In genomic region chr13:46796129-46796514, GRCh38 we compare ENCODE assay signal across 8 cellular contexts. TPM values are rescaled to one million over a fixed set of nuclear protein-coding genes. Genes with fewer than 3 reads are reported as not detected.
A peak's percentile ranks its signal among the peaks of the same experiment; 100 is the strongest.
DNase-seq lines count a peak whose midpoint lies in the region; ATAC-seq, FAIRE-seq and TF ChIP-seq lines count a peak whose summit lies in the region.

No MANE protein-coding gene starts in this region.

- H3K36me3 Mint-ChIP-seq in stimulated activated naive CD8-positive, alpha-beta T cell treated with anti-CD3 and anti-CD28 coated beads, Interleukin-15, Interleukin-2, amounts not matched to agents 100 ng/mL and 50 ng/mL, for 24 hours (ENCODE audit: low read depth), result peaks cover 32% of the 10 kb centered on the region

- no peak for FAIRE-seq in bronchial epithelial cell (lab: Jason Lieb, UNC)

- H3K36me3 ChIP-seq in bronchial epithelial cell (ENCODE audit: control insufficient read depth, insufficient read depth, low read length) (no peaks in the 10 kb centered on the region), aorta (ENCODE audit: control insufficient read depth in 1 of 2, insufficient read depth in 2 of 2, low read length in 1 of 2) (no peaks in the 10 kb centered on the region)

- H3K4me1 ChIP-seq in mononuclear cell (ENCODE audit: insufficient read depth, low read length) (peaks cover 26% of the 10 kb centered on the region), aorta (ENCODE audit: control insufficient read depth in 1 of 2, insufficient read depth in 2 of 2, low read length in 2 of 2) (no peaks in the 10 kb centered on the region)

- peak overlapping the region; percentile 98 for H3K4me3 Mint-ChIP-seq in stimulated activated naive CD8-positive, alpha-beta T cell treated with anti-CD3 and anti-CD28 coated beads, Interleukin-15, Interleukin-2, amounts not matched to agents 100 ng/mL and 50 ng/mL, for 24 hours

- 56 to 60% methylated on average over 5 of the region's 5 CpGs for WGBS in aorta, 2 donors

- H3K27me3 ChIP-seq in bronchial epithelial cell (ENCODE audit: control insufficient read depth, insufficient read depth, low read length), result no peaks in the 10 kb centered on the region
- no peaks in the 10 kb centered on the region for H3K27me3 ChIP-seq in mononuclear cell (ENCODE audit: insufficient read depth, low read length)
- H3K27me3 ChIP-seq in aorta (ENCODE audit: control insufficient read depth in 1 of 2, insufficient read depth in 2 of 2, low read length in 1 of 2), result no peaks in the 10 kb centered on the region

- intact Hi-C loops in aorta (cut with DNase I), result loop anchor here in 1 of 2 donors (10.0 kb wide), 1 partner anchor 289 kb away; no protein-coding TSS in a partner anchor

- H3K27ac Mint-ChIP-seq in stimulated activated naive CD8-positive, alpha-beta T cell treated with anti-CD3 and anti-CD28 coated beads, Interleukin-15, Interleukin-2, amounts not matched to agents 100 ng/mL and 50 ng/mL, for 24 hours, result peak overlapping the region; percentile 99

- no peak for ATAC-seq in stimulated activated naive CD8-positive, alpha-beta T cell treated with anti-CD3 and anti-CD28 coated beads, Interleukin-15, Interleukin-2, amounts not matched to agents 100 U/mL and 50 U/mL, for 24 hours
- ATAC-seq in aorta (ENCODE audit: low FRiP score) (no peak), HG02885 (IDR thresholded peaks at IDR 0.05; ENCODE audit: poor library complexity, unreplicated experiment) (no peak), HG03108 (IDR thresholded peaks at IDR 0.05; ENCODE audit: unreplicated experiment) (no peak)

- H3K27ac ChIP-seq in aorta (ENCODE audit: low read depth in 1 of 2, low read length in 2 of 2), result peak overlapping the region; percentile 46 to 96

- TF ChIP-seq CTCF in bronchial epithelial cell (IDR thresholded peaks at IDR 0.05; ENCODE audit: insufficient read depth, low read length, severe bottlenecking), result no peak

- H3K9me3 Mint-ChIP-seq in stimulated activated naive CD8-positive, alpha-beta T cell treated with anti-CD3 and anti-CD28 coated beads, Interleukin-15, Interleukin-2, amounts not matched to agents 100 ng/mL and 50 ng/mL, for 24 hours, result no peaks in the 10 kb centered on the region

- H3K4me3 ChIP-seq in bronchial epithelial cell (ENCODE audit: low read depth, low read length) (peak overlapping the region; percentile 99), mononuclear cell (ENCODE audit: low read length) (peak overlapping the region; percentile 88), aorta (ENCODE audit: low read length in 2 of 2) (peak overlapping the region; percentile 54 to 57)

- H3K27me3 Mint-ChIP-seq in stimulated activated naive CD8-positive, alpha-beta T cell treated with anti-CD3 and anti-CD28 coated beads, Interleukin-15, Interleukin-2, amounts not matched to agents 100 ng/mL and 50 ng/mL, for 24 hours, result no peaks in the 10 kb centered on the region

- DNase-seq in stimulated activated naive CD8-positive, alpha-beta T cell treated with anti-CD3 and anti-CD28 coated beads, Interleukin-15, Interleukin-2, amounts not matched to agents 100 U/mL and 50 U/mL, for 24 hours, result no peak
- DNase-seq in bronchial epithelial cell (ENCODE audit: low read depth), result no peak
- no peak for DNase-seq in aorta
- no peak for DNase-seq in T-helper 9 cell

- peaks cover 45% of the 10 kb centered on the region for H3K4me1 Mint-ChIP-seq in stimulated activated naive CD8-positive, alpha-beta T cell treated with anti-CD3 and anti-CD28 coated beads, Interleukin-15, Interleukin-2, amounts not matched to agents 100 ng/mL and 50 ng/mL, for 24 hours (ENCODE audit: low read depth)

- no peaks in the 10 kb centered on the region for H3K9me3 ChIP-seq in mononuclear cell (ENCODE audit: low read depth, low read length)
- no peaks in the 10 kb centered on the region for H3K9me3 ChIP-seq in aorta (ENCODE audit: control insufficient read depth, low read length)

RNA-seq across cellular contexts. Expression of gene ESD, which starts 0.8 kb away (rescaled TPM):
- 36.7 and 42.4 TPM in 2 replicates for total RNA-seq in bronchial epithelial cell
- total RNA-seq in mononuclear cell, result 58.7 TPM
- 100 to 1,000 TPM; 113 to 127 TPM for total RNA-seq in aorta
- polyA plus RNA-seq in aorta, result 100 to 1,000 TPM; 167 to 223 TPM
